ENCODE assay signal across 1 cellular context in the genomic region with DNA sequence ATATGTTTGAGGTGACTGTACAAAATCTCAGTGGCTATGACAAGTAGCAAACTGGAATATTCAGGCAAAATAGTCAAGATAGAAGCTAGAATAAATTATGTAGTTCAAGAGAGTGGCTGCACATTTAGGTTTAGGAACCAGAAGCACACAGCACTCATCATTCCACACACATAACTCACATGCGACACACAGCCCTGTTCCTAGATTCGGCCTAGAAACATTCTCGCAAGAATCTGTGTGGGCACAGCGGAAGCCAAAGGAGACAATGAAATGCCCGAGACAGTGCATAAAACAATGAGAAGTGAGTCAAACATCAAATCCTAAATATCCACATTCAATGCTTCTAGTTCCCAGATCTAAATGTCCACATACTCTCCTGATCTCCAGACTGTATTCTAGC.
TF ChIP-seq lines count a peak whose summit lies in the region.

No MANE protein-coding gene starts in this region.

TF ChIP-seq in HepG2, 621 proteins besides CTCF, POLR2A, EP300 and RAD21:
- TF ChIP-seq ZNF577 (CRISPR knock-in tag; IDR thresholded peaks at IDR 0.05; ENCODE audit: borderline replicate concordance, low read depth): no peak
- TF ChIP-seq, protein P1, sequence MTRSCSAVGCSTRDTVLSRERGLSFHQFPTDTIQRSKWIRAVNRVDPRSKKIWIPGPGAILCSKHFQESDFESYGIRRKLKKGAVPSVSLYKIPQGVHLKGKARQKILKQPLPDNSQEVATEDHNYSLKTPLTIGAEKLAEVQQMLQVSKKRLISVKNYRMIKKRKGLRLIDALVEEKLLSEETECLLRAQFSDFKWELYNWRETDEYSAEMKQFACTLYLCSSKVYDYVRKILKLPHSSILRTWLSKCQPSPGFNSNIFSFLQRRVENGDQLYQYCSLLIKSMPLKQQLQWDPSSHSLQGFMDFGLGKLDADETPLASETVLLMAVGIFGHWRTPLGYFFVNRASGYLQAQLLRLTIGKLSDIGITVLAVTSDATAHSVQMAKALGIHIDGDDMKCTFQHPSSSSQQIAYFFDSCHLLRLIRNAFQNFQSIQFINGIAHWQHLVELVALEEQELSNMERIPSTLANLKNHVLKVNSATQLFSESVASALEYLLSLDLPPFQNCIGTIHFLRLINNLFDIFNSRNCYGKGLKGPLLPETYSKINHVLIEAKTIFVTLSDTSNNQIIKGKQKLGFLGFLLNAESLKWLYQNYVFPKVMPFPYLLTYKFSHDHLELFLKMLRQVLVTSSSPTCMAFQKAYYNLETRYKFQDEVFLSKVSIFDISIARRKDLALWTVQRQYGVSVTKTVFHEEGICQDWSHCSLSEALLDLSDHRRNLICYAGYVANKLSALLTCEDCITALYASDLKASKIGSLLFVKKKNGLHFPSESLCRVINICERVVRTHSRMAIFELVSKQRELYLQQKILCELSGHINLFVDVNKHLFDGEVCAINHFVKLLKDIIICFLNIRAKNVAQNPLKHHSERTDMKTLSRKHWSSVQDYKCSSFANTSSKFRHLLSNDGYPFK (CRISPR knock-in tag; IDR thresholded peaks at IDR 0.05; ENCODE audit: borderline replicate concordance): no peak
- TF ChIP-seq ZNF205 (CRISPR knock-in tag; IDR thresholded peaks at IDR 0.05): no peak
- no peak for TF ChIP-seq ZNF7 (CRISPR knock-in tag; IDR thresholded peaks at IDR 0.05)
- TF ChIP-seq, protein P2, sequence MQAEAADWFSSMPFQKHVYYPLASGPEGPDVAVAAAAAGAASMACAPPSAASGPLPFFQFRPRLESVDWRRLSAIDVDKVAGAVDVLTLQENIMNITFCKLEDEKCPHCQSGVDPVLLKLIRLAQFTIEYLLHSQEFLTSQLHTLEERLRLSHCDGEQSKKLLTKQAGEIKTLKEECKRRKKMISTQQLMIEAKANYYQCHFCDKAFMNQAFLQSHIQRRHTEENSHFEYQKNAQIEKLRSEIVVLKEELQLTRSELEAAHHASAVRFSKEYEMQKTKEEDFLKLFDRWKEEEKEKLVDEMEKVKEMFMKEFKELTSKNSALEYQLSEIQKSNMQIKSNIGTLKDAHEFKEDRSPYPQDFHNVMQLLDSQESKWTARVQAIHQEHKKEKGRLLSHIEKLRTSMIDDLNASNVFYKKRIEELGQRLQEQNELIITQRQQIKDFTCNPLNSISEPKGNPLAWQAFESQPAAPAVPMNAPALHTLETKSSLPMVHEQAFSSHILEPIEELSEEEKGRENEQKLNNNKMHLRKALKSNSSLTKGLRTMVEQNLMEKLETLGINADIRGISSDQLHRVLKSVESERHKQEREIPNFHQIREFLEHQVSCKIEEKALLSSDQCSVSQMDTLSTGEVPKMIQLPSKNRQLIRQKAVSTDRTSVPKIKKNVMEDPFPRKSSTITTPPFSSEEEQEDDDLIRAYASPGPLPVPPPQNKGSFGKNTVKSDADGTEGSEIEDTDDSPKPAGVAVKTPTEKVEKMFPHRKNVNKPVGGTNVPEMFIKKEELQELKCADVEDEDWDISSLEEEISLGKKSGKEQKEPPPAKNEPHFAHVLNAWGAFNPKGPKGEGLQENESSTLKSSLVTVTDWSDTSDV (CRISPR knock-in tag; IDR thresholded peaks at IDR 0.05): no peak
